In the genomic region with DNA sequence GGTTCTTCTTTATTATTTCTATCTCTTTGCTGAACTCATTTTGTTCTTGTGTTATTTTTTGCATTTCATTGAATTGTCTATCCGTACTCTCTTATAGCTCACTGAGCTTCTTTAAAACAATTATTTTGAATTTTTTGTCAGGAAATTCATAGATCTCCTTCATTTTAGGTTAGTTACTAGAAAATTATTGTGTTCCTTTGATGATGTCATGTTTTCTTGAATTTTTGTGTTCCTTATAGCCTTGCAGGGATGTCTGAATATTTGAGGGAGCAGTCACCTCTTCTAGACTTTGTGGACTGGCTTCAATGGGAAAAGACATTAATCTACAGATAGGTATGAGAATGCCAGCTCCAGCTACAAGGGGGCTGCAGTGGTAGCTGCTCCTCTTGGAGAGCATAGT, we compare ENCODE assay signal across 19 cellular contexts. TPM values are rescaled to one million over a fixed set of nuclear protein-coding genes. Genes with fewer than 3 reads are reported as not detected.
A peak's percentile ranks its signal among the peaks of the same experiment; 100 is the strongest.
DNase-seq lines count a peak whose midpoint lies in the region; ATAC-seq, FAIRE-seq and TF ChIP-seq lines count a peak whose summit lies in the region.
"Had no signal": no experiment of that assay in that cellular context is flagged by ENCODE, and none has a peak within 500 bp of the region (broad histone marks: within the 10 kb centered on the region; RNA-seq: fewer than 3 reads in every experiment).

No MANE protein-coding gene starts in this region.

- H3K9ac ChIP-seq in HepG2 (ENCODE audit: insufficient read depth, low read depth, low read length) (no peak overlapping the region), K562 (ENCODE audit: insufficient read depth in 1 of 2, low read depth in 2 of 2, low read length in 2 of 2) (no peak overlapping the region)

- H3K27ac ChIP-seq in HepG2 (ENCODE audit: extremely low read length, insufficient read depth, low read length) (no peak overlapping the region), right lobe of liver (no peak overlapping the region), PC-9 (no peak overlapping the region), K562 (ENCODE audit: extremely low read depth, low read depth, low read length) (no peak overlapping the region)
- H3K27ac ChIP-seq: C4-2B had no signal

- no peak for DNase-seq in HepG2 (ENCODE audit: low spot score)
- DNase-seq in right lobe of liver: no peak
- DNase-seq in PC-9: no peak
- no peak for DNase-seq in K562 (ENCODE audit: extremely low read depth in 1 of 4, low spot score in 3 of 4)
- DNase-seq in C1 segment of cervical spinal cord (lab: John Stamatoyannopoulos, UW): no peak
- no peak for DNase-seq in stimulated activated naive CD4-positive, alpha-beta T cell treated with Interleukin-2 at 50 U/mL for 16 hours (lab: John Stamatoyannopoulos, UW)
- DNase-seq: 8988T; Caco-2; CD4-positive, CD25-positive, alpha-beta regulatory T cell; CD8-positive, alpha-beta T cell; DMS153; DND-41; H7; HCEC 1CT; HFFc6 had no signal

- FAIRE-seq in HepG2 (lab: Jason Lieb, UNC) (no peak), K562 (lab: Jason Lieb, UNC) (no peak)
- FAIRE-seq: G401.6, GM12892, H1 had no signal

- no peak overlapping the region for H3K4me3 ChIP-seq in HepG2 (replicated peaks in 1 of 3; ENCODE audit: insufficient read depth in 1 of 3, low read depth in 2 of 3, low read length in 3 of 3)
- no peak overlapping the region for H3K4me3 ChIP-seq in right lobe of liver
- H3K4me3 ChIP-seq in PC-9: no peak overlapping the region
- no peak overlapping the region for H3K4me3 ChIP-seq in K562

- POLR2A ChIA-PET in HepG2 (lab: Yijun Ruan, JAX): no interaction called here
- POLR2A ChIA-PET in PC-9 (lab: Charles Lee; ENCODE audit: unreplicated experiment): no interaction called here
- POLR2A ChIA-PET in K562 (lab: Yijun Ruan, JAX): interaction anchor here (0.6 to 0.7 kb wide), 2 partner anchors 14 to 96 kb away, joined by 3 to 6 read pairs; no protein-coding TSS in a partner anchor

- TF ChIP-seq RAD21 in HepG2 (CRISPR knock-in tag; IDR thresholded peaks at IDR 0.05): no peak
- no peak for TF ChIP-seq RAD21 in K562 (CRISPR knock-in tag; conservative IDR thresholded peaks at IDR 0.05 in 1 of 2, IDR thresholded peaks at IDR 0.05 in 1 of 2)

- no peak for TF ChIP-seq EP300 in HepG2 (IDR thresholded peaks at IDR 0.05; ENCODE audit: low read depth in 2 of 2, low read length in 2 of 2)
- TF ChIP-seq EP300 in HepG2 (CRISPR knock-in tag; IDR thresholded peaks at IDR 0.05; ENCODE audit: borderline replicate concordance): no peak
- TF ChIP-seq EP300 in K562 (IDR thresholded peaks at IDR 0.05; ENCODE audit: low read length): no peak

- WGBS in HepG2 (ENCODE audit: low lambda C conversion rate): 83% methylated on average over 1 of the region's 1 CpG
- WGBS in right lobe of liver (ENCODE audit: insufficient coverage, low coverage, low lambda C conversion rate, missing lambda C conversion rate): 92% methylated on average over 1 of the region's 1 CpG
- 14% methylated on average over 1 of the region's 1 CpG for WGBS in K562 (ENCODE audit: insufficient coverage, low coverage, missing lambda C conversion rate)

- peaks cover 0 to 11% of the 10 kb centered on the region in 2 experiments; a peak in 2 of 5 replicates for H3K27me3 ChIP-seq in HepG2 (ENCODE audit: control insufficient read depth in 1 of 2, insufficient read depth in 2 of 2, low read length in 2 of 2)
- H3K27me3 ChIP-seq in right lobe of liver: no peaks in the 10 kb centered on the region
- no peaks in the 10 kb centered on the region for H3K27me3 ChIP-seq in PC-9 (ENCODE audit: insufficient read depth, low read depth)
- peaks cover 0 to 10% of the 10 kb centered on the region in 2 experiments; a peak in 2 of 5 replicates for H3K27me3 ChIP-seq in K562 (ENCODE audit: control insufficient read depth in 2 of 2, insufficient read depth in 2 of 2, low read length in 2 of 2)

- no peak for TF ChIP-seq POLR2A in HepG2 (IDR thresholded peaks at IDR 0.05; ENCODE audit: insufficient read depth in 1 of 2, low read depth in 2 of 2, low read length in 2 of 2)
- TF ChIP-seq POLR2A in right lobe of liver (IDR thresholded peaks at IDR 0.05): no peak
- no peak for TF ChIP-seq POLR2A in K562 (conservative IDR thresholded peaks at IDR 0.05)

- ATAC-seq in HepG2: no peak
- ATAC-seq in right lobe of liver: no peak
- ATAC-seq in K562: no peak
- ATAC-seq: CD8-positive, alpha-beta T cell had no signal

- no peaks in the 10 kb centered on the region for H3K9me2 ChIP-seq in PC-9 (ENCODE audit: insufficient read depth)

- H3F3A ChIP-seq in PC-9 (ENCODE audit: insufficient read depth, low read depth): no peaks in the 10 kb centered on the region

- H3K79me2 ChIP-seq in HepG2 (ENCODE audit: insufficient read depth, low read length) (no peaks in the 10 kb centered on the region), PC-9 (ENCODE audit: low read depth) (no peaks in the 10 kb centered on the region), K562 (ENCODE audit: control insufficient read depth, insufficient read depth, low read length) (no peaks in the 10 kb centered on the region)

- intact Hi-C loops in HepG2 (cut with micrococcal nuclease; ENCODE audit: unreplicated experiment) (no loop called here), right lobe of liver (cut with DNase I) (no loop called here), PC-9 (cut with micrococcal nuclease; ENCODE audit: unreplicated experiment) (no loop called here), K562 (cut with micrococcal nuclease) (no loop called here)

- no peaks in the 10 kb centered on the region for H3K36me3 ChIP-seq in HepG2 (replicated peaks in 1 of 2; ENCODE audit: control insufficient read depth in 1 of 2, insufficient read depth in 2 of 2, low read length in 2 of 2)
- no peaks in the 10 kb centered on the region for H3K36me3 ChIP-seq in right lobe of liver
- H3K36me3 ChIP-seq in PC-9 (ENCODE audit: low read depth): no peaks in the 10 kb centered on the region
- no peaks in the 10 kb centered on the region for H3K36me3 ChIP-seq in K562 (ENCODE audit: control insufficient read depth, insufficient read depth, low read length)

- H4K20me1 ChIP-seq in HepG2 (ENCODE audit: insufficient read depth, low read length) (no peaks in the 10 kb centered on the region), PC-9 (ENCODE audit: insufficient read depth) (no peaks in the 10 kb centered on the region), K562 (replicated peaks; ENCODE audit: control insufficient read depth, insufficient read depth, low read length) (no peaks in the 10 kb centered on the region)

- no peaks in the 10 kb centered on the region for H3K9me1 ChIP-seq in K562 (ENCODE audit: control insufficient read depth, insufficient read depth, low read length)

- H2AFZ ChIP-seq in HepG2 (ENCODE audit: low read length) (no peak overlapping the region), PC-9 (0 out of 2 replicates have a peak overlapping the region, but pooled peaks have one; percentile 3), K562 (ENCODE audit: low read depth, low read length) (no peak overlapping the region)

- no peak for TF ChIP-seq CTCF in HepG2 (CRISPR knock-in tag; IDR thresholded peaks at IDR 0.05)
- no peak for TF ChIP-seq CTCF in right lobe of liver (IDR thresholded peaks at IDR 0.05)
- TF ChIP-seq CTCF in PC-9 (conservative IDR thresholded peaks at IDR 0.05): no peak
- TF ChIP-seq CTCF in K562 (IDR thresholded peaks at IDR 0.05 in 2 of 3, conservative IDR thresholded peaks at IDR 0.05 in 1 of 3; ENCODE audit: insufficient read depth in 2 of 3, low read depth in 1 of 3, low read length in 3 of 3): no peak

- H3K9me3 ChIP-seq in HepG2 (ENCODE audit: low read length) (no peaks in the 10 kb centered on the region), right lobe of liver (no peaks in the 10 kb centered on the region), PC-9 (ENCODE audit: insufficient read depth, low read depth) (no peaks in the 10 kb centered on the region), K562 (replicated peaks; ENCODE audit: control insufficient read depth, insufficient read depth, low read depth, low read length) (no peaks in the 10 kb centered on the region)

- no TSS peak for BruUV-seq in HepG2 (replicated peaks; lab: Mats Ljungman, UMichigan)
- no TSS peak for BruUV-seq in PC-9 (replicated peaks; lab: Mats Ljungman, UMichigan)
- BruUV-seq in K562 (replicated peaks; lab: Mats Ljungman, UMichigan): no TSS peak

- CTCF ChIA-PET in HepG2 (lab: Yijun Ruan, JAX; ENCODE audit: low intra/inter-chr PET ratio, low total read pairs): no interaction called here
- CTCF ChIA-PET in PC-9 (lab: Charles Lee): interaction anchor here (0.6 kb wide), 1 partner anchor 47 kb away, joined by 3 read pairs; no protein-coding TSS in a partner anchor
- CTCF ChIA-PET in K562 (lab: Yijun Ruan, JAX; ENCODE audit: low intra/inter-chr PET ratio): no interaction called here

- no peaks in the 10 kb centered on the region for H3K4me1 ChIP-seq in HepG2 (ENCODE audit: insufficient read depth, low read length)
- H3K4me1 ChIP-seq in right lobe of liver: no peaks in the 10 kb centered on the region
- no peaks in the 10 kb centered on the region for H3K4me1 ChIP-seq in PC-9 (replicated peaks; ENCODE audit: insufficient read depth)
- H3K4me1 ChIP-seq in K562 (replicated peaks in 1 of 2; ENCODE audit: control insufficient read depth in 2 of 2, insufficient read depth in 2 of 2, low read length in 2 of 2): no peaks in the 10 kb centered on the region; a peak in 1 of 5 replicates
- H3K4me1 ChIP-seq: Caco-2 had no signal

- H3K4me2 ChIP-seq in HepG2 (ENCODE audit: low read depth, low read length) (no peak overlapping the region), PC-9 (no peak overlapping the region), K562 (ENCODE audit: insufficient read depth, low read length) (no peak overlapping the region)

- in situ Hi-C loops in HepG2 (cut with HindIII; ENCODE audit: extremely low pct_ligation_motif_present, low pct_unique_long_range_greater_than_20kb) (no loop called here), K562 (cut with MboI) (no loop called here)

RNA-seq across cellular contexts. Expression of a gene that starts 20.7 kb away (rescaled TPM):
- total RNA-seq in HepG2 (2016; rRNA removed; fragmentation: Illumina TruSeq; extraction: Trizol) (0.10 and 0.11 TPM in 2 replicates), right lobe of liver (1 to 10 TPM; 2.4 to 4.1 (median 3.1) TPM), PC-9 (2021) (2.6 and 3.5 TPM in 2 replicates), K562 (2014; rRNA removed) (5.7 and 6.7 TPM in 2 replicates), K562 (2014; rRNA removed; fragmentation: Illumina TruSeq; extraction: Trizol) (9.3 and 10.2 TPM in 2 replicates), K562 (2015; rRNA removed; fragmentation: Illumina TruSeq; extraction: Trizol) (5.9 and 6.0 TPM in 2 replicates), K562 (2021) (12.6 TPM in 2 replicates)
- total RNA-seq in HepG2 (2016; cell fraction: cytosol; rRNA removed; fragmentation: Illumina TruSeq; extraction: Trizol; ENCODE audit: low read depth): 0.10 TPM in 1 of 2 replicates, not detected in the other
- 0.04 and 0.12 TPM in 2 replicates for total RNA-seq in HepG2 (2016; cell fraction: insoluble cytoplasmic fraction; rRNA removed; fragmentation: Illumina TruSeq; extraction: Trizol)
- 0.06 TPM in 1 of 2 replicates, not detected in the other for total RNA-seq in HepG2 (2016; cell fraction: membrane; rRNA removed; fragmentation: Illumina TruSeq; extraction: Trizol)
- not detected in 2 replicates for total RNA-seq in HepG2 (2016; cell fraction: nucleus; rRNA removed; fragmentation: Illumina TruSeq; extraction: Trizol)
- polyA plus RNA-seq in HepG2 (2011; rRNA removed) (0.01 and 0.03 TPM in 2 replicates), K562 (2011; rRNA removed) (12.7 and 23.4 TPM in 2 replicates), K562 (2014; fragmentation: Illumina TruSeq; extraction: Trizol) (11.1 and 12.0 TPM in 2 replicates), K562 (2014; fragmentation: Nextera tagmentation; extraction: Ambion mirVana) (1 to 10 TPM; 3.4 to 3.8 TPM), K562 (2014; rRNA removed) (9.3 and 9.5 TPM in 2 replicates)
- 0.03 TPM in 2 replicates for polyA plus RNA-seq in HepG2 (2011; cell fraction: cytosol; rRNA removed)
- polyA plus RNA-seq in HepG2 (2011; cell fraction: nucleus; rRNA removed): not detected in 2 replicates
- polyA plus RNA-seq in HepG2 (2012): 0.07 TPM in 1 of 2 replicates, not detected in the other
- 0.03 TPM in 1 of 2 replicates, not detected in the other for polyA plus RNA-seq in HepG2 (2016; cell fraction: cytosol; fragmentation: Illumina TruSeq; extraction: Trizol; ENCODE audit: low read depth)
- polyA plus RNA-seq in HepG2 (2016; cell fraction: insoluble cytoplasmic fraction; fragmentation: Illumina TruSeq; extraction: Trizol; ENCODE audit: low read depth): 0.09 and 0.12 TPM in 2 replicates
- polyA plus RNA-seq in HepG2 (2016; cell fraction: membrane; fragmentation: Illumina TruSeq; extraction: Trizol; ENCODE audit: low read depth): 0.05 TPM in 1 of 2 replicates, not detected in the other
- 0.14 and 0.20 TPM in 2 replicates for polyA plus RNA-seq in HepG2 (2016; cell fraction: nucleus; fragmentation: Illumina TruSeq; extraction: Trizol; ENCODE audit: insufficient read depth, low read depth)
- polyA minus RNA-seq in HepG2 (2011; rRNA and poly(A)+ RNA removed; ENCODE audit: low replicate concordance): 4.1 TPM in 1 of 2 replicates, not detected in the other
- not detected in 2 replicates for polyA minus RNA-seq in HepG2 (2011; cell fraction: cytosol; rRNA and poly(A)+ RNA removed)
- polyA minus RNA-seq in HepG2 (2011; cell fraction: nucleus; rRNA and poly(A)+ RNA removed): 0.12 TPM in 1 of 2 replicates, not detected in the other
- total RNA-seq in K562 (2011; cell fraction: chromatin; rRNA removed; ENCODE audit: low replicate concordance): 14.3 and 23.6 TPM in 2 replicates
- total RNA-seq in K562 (2011; cell fraction: nucleolus; rRNA removed): 5.0 and 7.1 TPM in 2 replicates
- total RNA-seq in K562 (2011; cell fraction: nucleoplasm; rRNA removed): 6.3 and 9.2 TPM in 2 replicates
- polyA plus RNA-seq in K562 (2011; cell fraction: cytosol; rRNA removed): 9.5 and 16.3 TPM in 2 replicates
- 14.7 and 21.3 TPM in 2 replicates for polyA plus RNA-seq in K562 (2011; cell fraction: nucleus; rRNA removed)
- polyA plus RNA-seq in K562 (2012): 7.3 and 8.4 TPM in 2 replicates
- 16.7 and 29.6 TPM in 2 replicates for polyA minus RNA-seq in K562 (2011; rRNA and poly(A)+ RNA removed)
- 9.8 and 13.0 TPM in 2 replicates for polyA minus RNA-seq in K562 (2011; cell fraction: cytosol; rRNA and poly(A)+ RNA removed)
- 9.3 and 20.9 TPM in 2 replicates for polyA minus RNA-seq in K562 (2011; cell fraction: nucleus; rRNA and poly(A)+ RNA removed)
- total RNA-seq: CD4-positive, CD25-positive, alpha-beta regulatory T cell had no signal
